ENCODE assay signal across 17 cellular contexts in the genomic region with DNA sequence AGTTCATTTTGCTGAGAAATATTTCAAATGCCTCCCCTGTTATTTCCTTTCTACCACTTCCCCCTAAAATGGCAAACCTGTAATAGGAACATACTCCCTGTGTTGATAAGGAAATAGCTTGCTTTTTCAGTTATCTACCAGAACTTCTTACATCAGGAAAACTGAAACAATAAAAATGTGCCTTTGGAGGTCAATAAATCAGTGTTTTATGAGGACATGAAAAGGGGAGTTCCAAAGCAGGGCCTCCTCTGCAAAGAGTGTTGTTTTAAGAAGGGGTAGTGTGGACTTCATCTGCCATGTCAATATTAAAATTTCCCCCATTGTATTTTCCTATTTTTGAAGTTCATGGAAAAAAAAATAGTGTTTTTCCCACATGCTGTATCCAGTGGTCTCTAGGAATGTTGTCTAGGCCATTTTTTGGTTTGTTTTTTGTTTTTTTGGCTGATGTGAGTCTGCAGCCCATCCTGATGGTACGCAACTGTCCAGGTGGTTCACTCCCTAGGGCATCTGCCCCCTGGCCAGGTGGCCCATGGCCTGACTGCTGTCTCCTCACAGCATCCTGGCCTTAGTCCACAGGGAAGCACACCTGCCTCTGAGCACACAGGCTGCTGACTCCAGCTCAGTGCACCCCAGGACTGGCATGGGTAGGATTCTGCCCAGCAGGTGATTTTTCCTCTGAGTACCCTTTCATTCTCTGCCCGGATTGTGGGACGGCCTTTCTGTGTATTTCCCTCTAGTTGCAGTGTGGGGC. TPM values are rescaled to one million over a fixed set of nuclear protein-coding genes. Genes with fewer than 3 reads are reported as not detected.
A peak's percentile ranks its signal among the peaks of the same experiment; 100 is the strongest.
DNase-seq lines count a peak whose midpoint lies in the region; ATAC-seq, FAIRE-seq and TF ChIP-seq lines count a peak whose summit lies in the region.
"Had no signal": no experiment of that assay in that cellular context is flagged by ENCODE, and none has a peak within 500 bp of the region (broad histone marks: within the 10 kb centered on the region; RNA-seq: fewer than 3 reads in every experiment).

No MANE protein-coding gene starts in this region.

- H3K27me3 ChIP-seq in CD4-positive, alpha-beta T cell (ENCODE audit: control insufficient read depth, insufficient read depth, low read length) = peaks cover 46% of the 10 kb centered on the region
- H3K27me3 ChIP-seq in Panc1 (ENCODE audit: control insufficient read depth, insufficient read depth, low read length) = no peaks in the 10 kb centered on the region

- peak overlapping the region in 1 of 2 experiments; percentile 67; a peak in 3 of 6 replicates for H3K27ac ChIP-seq in A549
- no peak overlapping the region for H3K27ac ChIP-seq in CD4-positive, alpha-beta T cell (ENCODE audit: low read depth, low read length)
- H3K27ac ChIP-seq in Panc1 (ENCODE audit: low read length) = peak overlapping the region; percentile 87
- peak overlapping the region; percentile 12 for H3K27ac ChIP-seq in epithelial cell of prostate
- H3K27ac ChIP-seq: skin epidermis had no signal

- no peak for DNase-seq in A549 (ENCODE audit: low read depth in 1 of 2, low spot score in 1 of 2)
- no peak for DNase-seq in CD4-positive, alpha-beta T cell
- DNase-seq in Panc1 (ENCODE audit: low read depth, low spot score) = no peak
- no peak for DNase-seq in epithelial cell of prostate (ENCODE audit: low read depth, low spot score)
- no peak for DNase-seq in kidney glomerular epithelial cell (lab: John Stamatoyannopoulos, UW)
- DNase-seq in middle frontal gyrus (ENCODE audit: extremely low spot score, low spot score) = no peak
- DNase-seq: activated B cell treated with CpG ODN at 0.5 μM for 24 hours, mammary epithelial cell, NCI-H2171 treated with DMSO at 0.1 percent for 48 hours, nucleus accumbens had no signal

- no peak for TF ChIP-seq CTCF in A549 (IDR thresholded peaks at IDR 0.05)
- no peak for TF ChIP-seq CTCF in CD4-positive, alpha-beta T cell (IDR thresholded peaks at IDR 0.05)
- no peak for TF ChIP-seq CTCF in Panc1 (IDR thresholded peaks at IDR 0.05)

- intact Hi-C loops in CD4-positive, alpha-beta T cell (cut with DNase I, micrococcal nuclease) = loop anchor here in 1 of 2 experiments (5.0 kb wide), 2 partner anchors 198 to 258 kb away; no protein-coding TSS in a partner anchor
- intact Hi-C loops in Panc1 (cut with micrococcal nuclease; ENCODE audit: unreplicated experiment) = no loop called here

- no peak overlapping the region for H3K27ac Mint-ChIP-seq in CD4-positive, alpha-beta T cell
- H3K27ac Mint-ChIP-seq: activated B cell treated with CpG ODN at 0.5 μM for 24 hours; stimulated activated naive CD8-positive, alpha-beta T cell treated with anti-CD3 and anti-CD28 coated beads, Interleukin-15, Interleukin-2, amounts not matched to agents 100 ng/mL and 50 ng/mL, for 24 hours had no signal

- H3K4me3 ChIP-seq in A549 (no peak overlapping the region), Panc1 (ENCODE audit: low read depth in 2 of 2, low read length in 2 of 2) (peak overlapping the region in 1 of 2 experiments; percentile 21; a peak in 2 of 4 replicates)
- H3K4me3 ChIP-seq: MG63, skin epidermis had no signal

- no peak for TF ChIP-seq RAD21 in A549 (conservative IDR thresholded peaks at IDR 0.05 in 1 of 2, IDR thresholded peaks at IDR 0.05 in 1 of 2)

- ATAC-seq in A549 = no peak
- no peak for ATAC-seq in CD4-positive, alpha-beta T cell (ENCODE audit: poor library complexity)
- no peak for ATAC-seq in Panc1
- no peak for ATAC-seq in GM18498 (IDR thresholded peaks at IDR 0.05; ENCODE audit: unreplicated experiment)
- ATAC-seq in HG03175 (IDR thresholded peaks at IDR 0.05; ENCODE audit: unreplicated experiment) = no peak

- WGBS in A549 (ENCODE audit: missing lambda C conversion rate) = 92% methylated on average over 1 of the region's 3 CpGs

- no peaks in the 10 kb centered on the region for H3K9me3 Mint-ChIP-seq in CD4-positive, alpha-beta T cell
- H3K9me3 Mint-ChIP-seq: activated B cell treated with CpG ODN at 0.5 μM for 24 hours; dendritic cell treated with granulocyte-macrophage colony-stimulating factor and Interleukin-4, amounts not matched to agents 40 ng/mL and 50 ng/mL, for 4 days; stimulated activated naive CD8-positive, alpha-beta T cell treated with anti-CD3 and anti-CD28 coated beads, Interleukin-15, Interleukin-2, amounts not matched to agents 100 ng/mL and 50 ng/mL, for 24 hours had no signal

- POLR2A ChIA-PET in A549 (lab: Yijun Ruan, JAX) (no interaction called here), Panc1 (lab: Charles Lee) (interaction anchor here (0.5 kb wide), 1 partner anchor 10 kb away, joined by 6 read pairs; no protein-coding TSS in a partner anchor)
- POLR2A ChIA-PET in CD4-positive, alpha-beta T cell (lab: Charles Lee) = no interaction called here

- peaks cover 79% of the 10 kb centered on the region for H3K27me3 Mint-ChIP-seq in CD4-positive, alpha-beta T cell

- CTCF ChIA-PET in A549 (lab: Yijun Ruan, JAX) = interaction anchor here (0.9 kb wide), 2 partner anchors 70 to 255 kb away, joined by 3 to 4 read pairs; no protein-coding TSS in a partner anchor
- CTCF ChIA-PET in CD4-positive, alpha-beta T cell (lab: Charles Lee) = no interaction called here
- CTCF ChIA-PET in Panc1 (lab: Charles Lee) = no interaction called here

- H3K9me3 ChIP-seq in A549 (no peaks in the 10 kb centered on the region), Panc1 (ENCODE audit: control insufficient read depth, insufficient read depth, low read depth, low read length) (no peaks in the 10 kb centered on the region)
- no peaks in the 10 kb centered on the region for H3K9me3 ChIP-seq in CD4-positive, alpha-beta T cell (ENCODE audit: control insufficient read depth, low read length)
- H3K9me3 ChIP-seq: MG63 had no signal

- no peaks in the 10 kb centered on the region for H3K36me3 Mint-ChIP-seq in CD4-positive, alpha-beta T cell (ENCODE audit: low read depth)

- H3K4me2 ChIP-seq in A549 = peak overlapping the region; percentile 47

- no TSS peak for BruUV-seq in Panc1 (replicated peaks; lab: Mats Ljungman, UMichigan)

- TF ChIP-seq POLR2A in A549 (IDR thresholded peaks at IDR 0.05; ENCODE audit: low read length) = no peak

- FAIRE-seq in A549 (lab: Jason Lieb, UNC) = no peak
- FAIRE-seq: H54 had no signal

- no peak for TF ChIP-seq EP300 in A549 (IDR thresholded peaks at IDR 0.05)

- peak overlapping the region; percentile 34 for H3K4me3 Mint-ChIP-seq in CD4-positive, alpha-beta T cell
- H3K4me3 Mint-ChIP-seq: activated B cell treated with CpG ODN at 0.5 μM for 24 hours; dendritic cell treated with granulocyte-macrophage colony-stimulating factor and Interleukin-4, amounts not matched to agents 40 ng/mL and 50 ng/mL, for 4 days; stimulated activated naive CD8-positive, alpha-beta T cell treated with anti-CD3 and anti-CD28 coated beads, Interleukin-15, Interleukin-2, amounts not matched to agents 100 ng/mL and 50 ng/mL, for 24 hours had no signal

- H3K4me1 Mint-ChIP-seq in CD4-positive, alpha-beta T cell (ENCODE audit: low read depth) = peaks cover 46% of the 10 kb centered on the region

- no peaks in the 10 kb centered on the region for H3K36me3 ChIP-seq in Panc1 (ENCODE audit: control insufficient read depth, insufficient read depth, low read length)
- H3K36me3 ChIP-seq: MG63 had no signal

- in situ Hi-C loops in Panc1 (cut with HindIII; ENCODE audit: low pct_unique_long_range_greater_than_20kb, low sequenced_read_pairs) = no loop called here

- H3K4me1 ChIP-seq in A549 (peaks cover 21% of the 10 kb centered on the region), Panc1 (ENCODE audit: control insufficient read depth, insufficient read depth, low read length) (peaks cover 65% of the 10 kb centered on the region)

TF ChIP-seq in A549, 52 proteins besides CTCF, POLR2A, EP300 and RAD21:
- TF ChIP-seq FOSL2 (IDR thresholded peaks at IDR 0.05) (no peak), FOSL2 (CRISPR knock-in tag; IDR thresholded peaks at IDR 0.05) (no peak), SREBF2 (IDR thresholded peaks at IDR 0.05) (no peak), MAZ (IDR thresholded peaks at IDR 0.05; ENCODE audit: borderline replicate concordance, low read depth, low read length) (no peak), FOXS1 (CRISPR knock-in tag; IDR thresholded peaks at IDR 0.05) (no peak), JUN (IDR thresholded peaks at IDR 0.05) (no peak), NFE2L2 (conservative IDR thresholded peaks at IDR 0.05; ENCODE audit: low read length) (no peak), ZSCAN20 (CRISPR knock-in tag; IDR thresholded peaks at IDR 0.05) (no peak)
- TF ChIP-seq, protein P1, sequence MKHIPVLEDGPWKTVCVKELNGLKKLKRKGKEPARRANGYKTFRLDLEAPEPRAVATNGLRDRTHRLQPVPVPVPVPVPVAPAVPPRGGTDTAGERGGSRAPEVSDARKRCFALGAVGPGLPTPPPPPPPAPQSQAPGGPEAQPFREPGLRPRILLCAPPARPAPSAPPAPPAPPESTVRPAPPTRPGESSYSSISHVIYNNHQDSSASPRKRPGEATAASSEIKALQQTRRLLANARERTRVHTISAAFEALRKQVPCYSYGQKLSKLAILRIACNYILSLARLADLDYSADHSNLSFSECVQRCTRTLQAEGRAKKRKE (CRISPR knock-in tag; IDR thresholded peaks at IDR 0.05; ENCODE audit: low read depth) = no peak
- TF ChIP-seq, protein P2, sequence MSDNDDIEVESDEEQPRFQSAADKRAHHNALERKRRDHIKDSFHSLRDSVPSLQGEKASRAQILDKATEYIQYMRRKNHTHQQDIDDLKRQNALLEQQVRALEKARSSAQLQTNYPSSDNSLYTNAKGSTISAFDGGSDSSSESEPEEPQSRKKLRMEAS (IDR thresholded peaks at IDR 0.05) = no peak
- TF ChIP-seq, protein P3, sequence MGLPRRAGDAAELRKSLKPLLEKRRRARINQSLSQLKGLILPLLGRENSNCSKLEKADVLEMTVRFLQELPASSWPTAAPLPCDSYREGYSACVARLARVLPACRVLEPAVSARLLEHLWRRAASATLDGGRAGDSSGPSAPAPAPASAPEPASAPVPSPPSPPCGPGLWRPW (IDR thresholded peaks at IDR 0.05) = no peak

RNA-seq across cellular contexts. Expression of a gene that starts 3.8 kb away (rescaled TPM):
- polyA plus RNA-seq in A549 (2011; rRNA removed) (4.0 and 5.2 TPM in 2 replicates), A549 (2017; fragmentation: RNase III; extraction: RNeasy Plus Mini Kit Qiagen cat#74134 plus additional on column Dnase treatment) (1.9 to 2.1 TPM (median 2.0 TPM) in 3 replicates)
- polyA plus RNA-seq in A549 (2012; cell fraction: cytosol; rRNA removed) = 3.5 and 4.2 TPM in 2 replicates
- 4.2 and 6.0 TPM in 2 replicates for polyA plus RNA-seq in A549 (2012; cell fraction: nucleus; rRNA removed)
- 2.2 and 3.7 TPM in 2 replicates for polyA minus RNA-seq in A549 (2011; rRNA and poly(A)+ RNA removed)
- total RNA-seq in CD4-positive, alpha-beta T cell = 1 to 10 TPM; 1.7 TPM
- total RNA-seq in Panc1 (2021; ENCODE audit: unreplicated experiment) = 14.1 TPM
- polyA plus RNA-seq in Panc1 (2012; ENCODE audit: insufficient read length) = 10.3 TPM
